In genomic region chr2:7189106-7189505, GRCh38 we compare ENCODE assay signal across 24 cellular contexts.
"Had no signal": no experiment of that assay in that cellular context is flagged by ENCODE, and none has a peak within 500 bp of the region (broad histone marks: within the 10 kb centered on the region; RNA-seq: fewer than 3 reads in every experiment).

No MANE protein-coding gene starts in this region.

- H3K36me3 Mint-ChIP-seq: mesothelial cell of epicardium, naive B cell had no signal

- H3K27ac ChIP-seq: coronary artery, dorsolateral prefrontal cortex, esophagus muscularis mucosa, foreskin keratinocyte, gastroesophageal sphincter, heart right ventricle, left lung, lower lobe of right lung had no signal

- H3K4me1 Mint-ChIP-seq: naive B cell had no signal

- H3K27ac Mint-ChIP-seq: mesothelial cell of epicardium, naive B cell had no signal

- H3K9me3 ChIP-seq: esophagus muscularis mucosa, gastroesophageal sphincter, heart right ventricle, left lung, lower lobe of right lung, mucosa of descending colon had no signal

- H3K27me3 ChIP-seq: esophagus muscularis mucosa, foreskin keratinocyte, left lung had no signal

- DNase-seq: dermis blood vessel endothelial cell; dorsolateral prefrontal cortex; effector CD4-positive, alpha-beta T cell; effector memory CD4-positive, alpha-beta T cell; foreskin keratinocyte; glutamatergic neuron; head of caudate nucleus; heart right ventricle; hippocampal formation; left cardiac atrium; left lung; left ventricle myocardium superior; lower lobe of right lung; mesenchymal stem cell; mucosa of descending colon; naive B cell had no signal

- H3K4me1 ChIP-seq: gastroesophageal sphincter, heart right ventricle, left lung, lower lobe of right lung had no signal

- ATAC-seq: foreskin keratinocyte, gastroesophageal sphincter, heart right ventricle, left cardiac atrium, left lung, left ventricle myocardium superior, lower lobe of right lung, mucosa of descending colon had no signal

- H3K36me3 ChIP-seq: esophagus muscularis mucosa, gastroesophageal sphincter, heart right ventricle, left lung, lower lobe of right lung had no signal

- H3K4me3 ChIP-seq: coronary artery, dorsolateral prefrontal cortex, esophagus muscularis mucosa, gastroesophageal sphincter, heart right ventricle, left lung, lower lobe of right lung, mucosa of descending colon had no signal

- FAIRE-seq: endothelial cell of umbilical vein, frontal cortex, islet of Langerhans, keratinocyte had no signal

- H3K4me3 Mint-ChIP-seq: mesothelial cell of epicardium, naive B cell had no signal

- H3K9me3 Mint-ChIP-seq: mesothelial cell of epicardium, naive B cell had no signal
